In genomic region chr1:2372551-2373490, GRCh38 we compare ENCODE assay signal across 1 cellular context.
TF ChIP-seq lines count a peak whose summit lies in the region.

No MANE protein-coding gene starts in this region.

TF ChIP-seq in K562, 482 proteins besides CTCF, POLR2A, EP300 and RAD21:
- TF ChIP-seq COPS2 (conservative IDR thresholded peaks at IDR 0.05) (no peak), POLR2H (tag; IDR thresholded peaks at IDR 0.05; ENCODE audit: low read depth) (no peak), KDM1A (IDR thresholded peaks at IDR 0.05) (no peak), POLR2G (IDR thresholded peaks at IDR 0.05; ENCODE audit: low read depth, low read length) (peak; percentile 48; the same call in 1 of the 2 replicates), CHD2 (IDR thresholded peaks at IDR 0.05; ENCODE audit: low read depth, low read length) (no peak), NR2F6 (CRISPR knock-in tag; IDR thresholded peaks at IDR 0.05) (no peak), IRF2 (CRISPR knock-in tag; IDR thresholded peaks at IDR 0.05) (0 out of 2 replicates have a peak, but pooled peaks have one; percentile 47), ZNF79 (CRISPR knock-in tag; IDR thresholded peaks at IDR 0.05; ENCODE audit: low read depth) (no peak), MEF2A (IDR thresholded peaks at IDR 0.05; ENCODE audit: control insufficient read depth, low read depth, low read length) (no peak), MYC (IDR thresholded peaks at IDR 0.05; ENCODE audit: low read depth, low read length) (no peak), MYC (CRISPR knock-in tag; IDR thresholded peaks at IDR 0.05; ENCODE audit: borderline replicate concordance, low read depth) (no peak)
